In genomic region chr20:47489448-47489872, GRCh38 we compare ENCODE assay signal across 9 cellular contexts. TPM values are rescaled to one million over a fixed set of nuclear protein-coding genes. Genes with fewer than 3 reads are reported as not detected.
DNase-seq lines count a peak whose midpoint lies in the region; ATAC-seq, FAIRE-seq and TF ChIP-seq lines count a peak whose summit lies in the region.
"Had no signal": no experiment of that assay in that cellular context is flagged by ENCODE, and none has a peak within 500 bp of the region (broad histone marks: within the 10 kb centered on the region; RNA-seq: fewer than 3 reads in every experiment).

No MANE protein-coding gene starts in this region.

- no peak for ATAC-seq in activated naive CD4-positive, alpha-beta T cell treated with anti-CD3 and anti-CD28 coated beads, Interleukin-2, amount 50 U/mL, for 72 hours
- ATAC-seq in GM21381 (IDR thresholded peaks at IDR 0.05; ENCODE audit: unreplicated experiment) (no peak), HG02973 (IDR thresholded peaks at IDR 0.05; ENCODE audit: unreplicated experiment) (no peak), HG03521 (IDR thresholded peaks at IDR 0.05; ENCODE audit: unreplicated experiment) (no peak)

- H3K27me3 ChIP-seq in HL-60 (ENCODE audit: insufficient read depth, poor library complexity, severe bottlenecking) (no peaks in the 10 kb centered on the region), small intestine (ENCODE audit: control insufficient read depth in 2 of 2, insufficient read depth in 2 of 2, low read length in 2 of 2) (no peaks in the 10 kb centered on the region)

- H3K9me3 ChIP-seq in small intestine (ENCODE audit: control insufficient read depth, low read depth) = no peaks in the 10 kb centered on the region

- peaks cover 0 to 5% of the 10 kb centered on the region in 2 donors for H3K36me3 Mint-ChIP-seq in activated naive CD4-positive, alpha-beta T cell treated with anti-CD3 and anti-CD28 coated beads, Interleukin-2, amount 50 U/mL, for 72 hours

- H3K4me3 ChIP-seq in HL-60 (replicated peaks; ENCODE audit: insufficient read depth, low read length) (no peak overlapping the region), small intestine (ENCODE audit: low read depth in 1 of 2, low read length in 2 of 2) (no peak overlapping the region)

- H3K27ac Mint-ChIP-seq in activated naive CD4-positive, alpha-beta T cell treated with anti-CD3 and anti-CD28 coated beads, Interleukin-2, amount 50 U/mL, for 72 hours = peak overlapping the region; percentile 51 to 94

- H3K4me1 ChIP-seq in small intestine (ENCODE audit: control insufficient read depth in 2 of 2, insufficient read depth in 1 of 2, low read depth in 1 of 2, low read length in 1 of 2) = no peaks in the 10 kb centered on the region

- no peak for FAIRE-seq in small intestine (lab: Jason Lieb, UNC)
- FAIRE-seq: islet of Langerhans had no signal

- H3K27ac ChIP-seq in HL-60 (replicated peaks) = no peak overlapping the region
- H3K27ac ChIP-seq in small intestine (ENCODE audit: low read depth in 1 of 2, low read length in 1 of 2) = peak overlapping the region in 1 of 2 donors; percentile 85

- DNase-seq in HL-60 (ENCODE audit: low read depth in 1 of 2, low spot score in 1 of 2) = peak; percentile 61 to 66
- peak; percentile 70 for DNase-seq in SKM-1 treated with dmso at 0.1 percent for 144 hours (lab: John Stamatoyannopoulos, UW; ENCODE audit: unreplicated experiment)
- DNase-seq in activated naive CD4-positive, alpha-beta T cell treated with anti-CD3 and anti-CD28 coated beads, Interleukin-2, amount 50 U/mL, for 72 hours (ENCODE audit: low spot score in 2 of 2) = no peak
- peak; percentile 19 for DNase-seq in small intestine
- no peak for DNase-seq in NCI-H1436 (lab: John Stamatoyannopoulos, UW)

- H3K36me3 ChIP-seq in small intestine (ENCODE audit: control insufficient read depth in 2 of 2, insufficient read depth in 2 of 2, low read length in 2 of 2) = no peaks in the 10 kb centered on the region

- no peak for TF ChIP-seq CTCF in HL-60 (IDR thresholded peaks at IDR 0.05; ENCODE audit: insufficient read depth, low read length)

- H3K9me3 Mint-ChIP-seq in activated naive CD4-positive, alpha-beta T cell treated with anti-CD3 and anti-CD28 coated beads, Interleukin-2, amount 50 U/mL, for 72 hours = no peaks in the 10 kb centered on the region

- WGBS in small intestine, 3 donors = 75 to 84% (median 76%) methylated on average over 8 of the region's 8 CpGs

RNA-seq across cellular contexts. Expression of gene NCOA3, which starts 12.2 kb away (rescaled TPM):
- total RNA-seq in activated naive CD4-positive, alpha-beta T cell treated with anti-CD3 and anti-CD28 coated beads, Interleukin-2, amount 50 U/mL, for 72 hours = 10 to 100 TPM; 81.6 to 92.6 TPM
- polyA plus RNA-seq in small intestine = 1 to 10 TPM; 3.4 to 6.4 (median 3.8) TPM

Comparison
In these comparisons a context has a peak if more than half of its experiments do, and no peak if none do; other contexts are left out.
1. DNase-seq: peak in HL-60 (2 of 2), SKM-1 treated with dmso at 0.1 percent for 144 hours (single experiment) and small intestine (single experiment); none in activated naive CD4-positive, alpha-beta T cell treated with anti-CD3 and anti-CD28 coated beads, Interleukin-2, amount 50 U/mL, for 72 hours (0 of 2) and NCI-H1436 (single experiment).